Comparison of ENCODE assay signal across 1 cellular context in the genomic region with DNA sequence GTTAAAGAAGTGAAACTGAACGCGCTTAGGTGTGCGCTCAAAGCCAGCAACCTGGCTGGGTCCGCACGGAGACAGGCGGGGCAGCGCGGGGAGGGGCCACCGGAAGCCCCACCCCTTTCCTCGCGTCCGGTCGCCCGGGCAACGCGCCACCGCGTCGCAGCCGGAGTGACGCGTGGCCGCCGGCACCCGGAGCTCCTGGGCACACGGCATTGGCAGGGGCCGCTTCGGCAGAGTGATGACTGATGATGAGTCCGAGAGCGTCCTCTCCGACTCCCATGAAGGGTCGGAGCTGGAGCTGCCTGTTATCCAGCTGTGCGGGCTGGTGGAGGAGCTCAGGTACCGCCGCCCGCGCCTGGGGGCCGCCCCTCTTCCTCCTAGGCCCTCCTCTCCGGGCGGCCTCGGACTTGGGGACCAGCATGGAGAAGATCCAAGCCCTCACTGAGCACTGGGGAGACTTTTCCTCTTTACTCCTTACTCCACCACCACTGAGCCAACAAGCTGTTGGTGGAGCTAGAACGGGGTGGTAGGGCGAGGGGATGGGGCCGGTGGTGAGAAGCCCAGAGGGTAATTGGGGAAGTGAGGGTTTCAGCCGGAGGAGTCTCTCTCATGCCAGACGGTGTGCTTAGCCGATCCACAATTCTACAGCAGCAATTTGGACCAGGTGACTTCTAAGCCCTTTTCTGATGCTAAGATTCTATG.
A peak's percentile ranks its signal among the peaks of the same experiment; 100 is the strongest.
TF ChIP-seq lines count a peak whose summit lies in the region.

No MANE protein-coding gene starts in this region.

TF ChIP-seq in HepG2, 621 proteins besides CTCF, POLR2A, EP300 and RAD21 (continued from another document and continues in another):
- peak; percentile 81 for TF ChIP-seq RNF2 (conservative IDR thresholded peaks at IDR 0.05; ENCODE audit: low read depth)
- TF ChIP-seq, protein P1, sequence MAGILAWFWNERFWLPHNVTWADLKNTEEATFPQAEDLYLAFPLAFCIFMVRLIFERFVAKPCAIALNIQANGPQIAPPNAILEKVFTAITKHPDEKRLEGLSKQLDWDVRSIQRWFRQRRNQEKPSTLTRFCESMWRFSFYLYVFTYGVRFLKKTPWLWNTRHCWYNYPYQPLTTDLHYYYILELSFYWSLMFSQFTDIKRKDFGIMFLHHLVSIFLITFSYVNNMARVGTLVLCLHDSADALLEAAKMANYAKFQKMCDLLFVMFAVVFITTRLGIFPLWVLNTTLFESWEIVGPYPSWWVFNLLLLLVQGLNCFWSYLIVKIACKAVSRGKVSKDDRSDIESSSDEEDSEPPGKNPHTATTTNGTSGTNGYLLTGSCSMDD (CRISPR knock-in tag; IDR thresholded peaks at IDR 0.05) = no peak
- TF ChIP-seq, protein P2, sequence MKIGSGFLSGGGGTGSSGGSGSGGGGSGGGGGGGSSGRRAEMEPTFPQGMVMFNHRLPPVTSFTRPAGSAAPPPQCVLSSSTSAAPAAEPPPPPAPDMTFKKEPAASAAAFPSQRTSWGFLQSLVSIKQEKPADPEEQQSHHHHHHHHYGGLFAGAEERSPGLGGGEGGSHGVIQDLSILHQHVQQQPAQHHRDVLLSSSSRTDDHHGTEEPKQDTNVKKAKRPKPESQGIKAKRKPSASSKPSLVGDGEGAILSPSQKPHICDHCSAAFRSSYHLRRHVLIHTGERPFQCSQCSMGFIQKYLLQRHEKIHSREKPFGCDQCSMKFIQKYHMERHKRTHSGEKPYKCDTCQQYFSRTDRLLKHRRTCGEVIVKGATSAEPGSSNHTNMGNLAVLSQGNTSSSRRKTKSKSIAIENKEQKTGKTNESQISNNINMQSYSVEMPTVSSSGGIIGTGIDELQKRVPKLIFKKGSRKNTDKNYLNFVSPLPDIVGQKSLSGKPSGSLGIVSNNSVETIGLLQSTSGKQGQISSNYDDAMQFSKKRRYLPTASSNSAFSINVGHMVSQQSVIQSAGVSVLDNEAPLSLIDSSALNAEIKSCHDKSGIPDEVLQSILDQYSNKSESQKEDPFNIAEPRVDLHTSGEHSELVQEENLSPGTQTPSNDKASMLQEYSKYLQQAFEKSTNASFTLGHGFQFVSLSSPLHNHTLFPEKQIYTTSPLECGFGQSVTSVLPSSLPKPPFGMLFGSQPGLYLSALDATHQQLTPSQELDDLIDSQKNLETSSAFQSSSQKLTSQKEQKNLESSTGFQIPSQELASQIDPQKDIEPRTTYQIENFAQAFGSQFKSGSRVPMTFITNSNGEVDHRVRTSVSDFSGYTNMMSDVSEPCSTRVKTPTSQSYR (CRISPR knock-in tag; IDR thresholded peaks at IDR 0.05; ENCODE audit: borderline replicate concordance) = no peak
- no peak for TF ChIP-seq ZNF891 (CRISPR knock-in tag; IDR thresholded peaks at IDR 0.05)
- TF ChIP-seq, protein P3, sequence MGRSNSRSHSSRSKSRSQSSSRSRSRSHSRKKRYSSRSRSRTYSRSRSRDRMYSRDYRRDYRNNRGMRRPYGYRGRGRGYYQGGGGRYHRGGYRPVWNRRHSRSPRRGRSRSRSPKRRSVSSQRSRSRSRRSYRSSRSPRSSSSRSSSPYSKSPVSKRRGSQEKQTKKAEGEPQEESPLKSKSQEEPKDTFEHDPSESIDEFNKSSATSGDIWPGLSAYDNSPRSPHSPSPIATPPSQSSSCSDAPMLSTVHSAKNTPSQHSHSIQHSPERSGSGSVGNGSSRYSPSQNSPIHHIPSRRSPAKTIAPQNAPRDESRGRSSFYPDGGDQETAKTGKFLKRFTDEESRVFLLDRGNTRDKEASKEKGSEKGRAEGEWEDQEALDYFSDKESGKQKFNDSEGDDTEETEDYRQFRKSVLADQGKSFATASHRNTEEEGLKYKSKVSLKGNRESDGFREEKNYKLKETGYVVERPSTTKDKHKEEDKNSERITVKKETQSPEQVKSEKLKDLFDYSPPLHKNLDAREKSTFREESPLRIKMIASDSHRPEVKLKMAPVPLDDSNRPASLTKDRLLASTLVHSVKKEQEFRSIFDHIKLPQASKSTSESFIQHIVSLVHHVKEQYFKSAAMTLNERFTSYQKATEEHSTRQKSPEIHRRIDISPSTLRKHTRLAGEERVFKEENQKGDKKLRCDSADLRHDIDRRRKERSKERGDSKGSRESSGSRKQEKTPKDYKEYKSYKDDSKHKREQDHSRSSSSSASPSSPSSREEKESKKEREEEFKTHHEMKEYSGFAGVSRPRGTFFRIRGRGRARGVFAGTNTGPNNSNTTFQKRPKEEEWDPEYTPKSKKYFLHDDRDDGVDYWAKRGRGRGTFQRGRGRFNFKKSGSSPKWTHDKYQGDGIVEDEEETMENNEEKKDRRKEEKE (IDR thresholded peaks at IDR 0.05) = no peak
- TF ChIP-seq BORCS8-MEF2B (CRISPR knock-in tag; IDR thresholded peaks at IDR 0.05) = peak; percentile 32; the same call in 1 of the 2 replicates
- TF ChIP-seq, protein P4, sequence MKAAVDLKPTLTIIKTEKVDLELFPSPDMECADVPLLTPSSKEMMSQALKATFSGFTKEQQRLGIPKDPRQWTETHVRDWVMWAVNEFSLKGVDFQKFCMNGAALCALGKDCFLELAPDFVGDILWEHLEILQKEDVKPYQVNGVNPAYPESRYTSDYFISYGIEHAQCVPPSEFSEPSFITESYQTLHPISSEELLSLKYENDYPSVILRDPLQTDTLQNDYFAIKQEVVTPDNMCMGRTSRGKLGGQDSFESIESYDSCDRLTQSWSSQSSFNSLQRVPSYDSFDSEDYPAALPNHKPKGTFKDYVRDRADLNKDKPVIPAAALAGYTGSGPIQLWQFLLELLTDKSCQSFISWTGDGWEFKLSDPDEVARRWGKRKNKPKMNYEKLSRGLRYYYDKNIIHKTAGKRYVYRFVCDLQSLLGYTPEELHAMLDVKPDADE (CRISPR knock-in tag; IDR thresholded peaks at IDR 0.05) = no peak
- peak; percentile 26; the same call in 1 of the 2 replicates for TF ChIP-seq RCOR2 (CRISPR knock-in tag; IDR thresholded peaks at IDR 0.05)
- TF ChIP-seq ZNF670 (CRISPR knock-in tag; IDR thresholded peaks at IDR 0.05; ENCODE audit: borderline replicate concordance) = no peak
- TF ChIP-seq ATF1 (CRISPR knock-in tag; IDR thresholded peaks at IDR 0.05) = peak; percentile 85
- no peak for TF ChIP-seq ZNF720 (CRISPR knock-in tag; IDR thresholded peaks at IDR 0.05)
- no peak for TF ChIP-seq ZNF652 (CRISPR knock-in tag; IDR thresholded peaks at IDR 0.05; ENCODE audit: borderline replicate concordance, low read depth)
- TF ChIP-seq ZNF329 (CRISPR knock-in tag; IDR thresholded peaks at IDR 0.05; ENCODE audit: low read depth) = no peak
- TF ChIP-seq, protein P5, sequence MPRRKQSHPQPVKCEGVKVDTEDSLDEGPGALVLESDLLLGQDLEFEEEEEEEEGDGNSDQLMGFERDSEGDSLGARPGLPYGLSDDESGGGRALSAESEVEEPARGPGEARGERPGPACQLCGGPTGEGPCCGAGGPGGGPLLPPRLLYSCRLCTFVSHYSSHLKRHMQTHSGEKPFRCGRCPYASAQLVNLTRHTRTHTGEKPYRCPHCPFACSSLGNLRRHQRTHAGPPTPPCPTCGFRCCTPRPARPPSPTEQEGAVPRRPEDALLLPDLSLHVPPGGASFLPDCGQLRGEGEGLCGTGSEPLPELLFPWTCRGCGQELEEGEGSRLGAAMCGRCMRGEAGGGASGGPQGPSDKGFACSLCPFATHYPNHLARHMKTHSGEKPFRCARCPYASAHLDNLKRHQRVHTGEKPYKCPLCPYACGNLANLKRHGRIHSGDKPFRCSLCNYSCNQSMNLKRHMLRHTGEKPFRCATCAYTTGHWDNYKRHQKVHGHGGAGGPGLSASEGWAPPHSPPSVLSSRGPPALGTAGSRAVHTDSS (CRISPR knock-in tag; conservative IDR thresholded peaks at IDR 0.05) = no peak
- no peak for TF ChIP-seq ZMYM3 (CRISPR knock-in tag; IDR thresholded peaks at IDR 0.05)
- peak; percentile 27; the same call in 1 of the 2 replicates for TF ChIP-seq ZNF263 (CRISPR knock-in tag; IDR thresholded peaks at IDR 0.05)
- TF ChIP-seq ZNF616 (CRISPR knock-in tag; IDR thresholded peaks at IDR 0.05; ENCODE audit: low read depth) = no peak; the same call in 1 of the 2 replicates
- TF ChIP-seq MTA3 (CRISPR knock-in tag; IDR thresholded peaks at IDR 0.05) = no peak
- 0 out of 2 replicates have a peak, but pooled peaks have one; percentile 33 for TF ChIP-seq ZNF354B (CRISPR knock-in tag; IDR thresholded peaks at IDR 0.05)
- no peak for TF ChIP-seq ZNF562 (CRISPR knock-in tag; IDR thresholded peaks at IDR 0.05; ENCODE audit: borderline replicate concordance)
- no peak for TF ChIP-seq FOSL1 (CRISPR knock-in tag; IDR thresholded peaks at IDR 0.05; ENCODE audit: borderline replicate concordance)
- TF ChIP-seq, protein P6, sequence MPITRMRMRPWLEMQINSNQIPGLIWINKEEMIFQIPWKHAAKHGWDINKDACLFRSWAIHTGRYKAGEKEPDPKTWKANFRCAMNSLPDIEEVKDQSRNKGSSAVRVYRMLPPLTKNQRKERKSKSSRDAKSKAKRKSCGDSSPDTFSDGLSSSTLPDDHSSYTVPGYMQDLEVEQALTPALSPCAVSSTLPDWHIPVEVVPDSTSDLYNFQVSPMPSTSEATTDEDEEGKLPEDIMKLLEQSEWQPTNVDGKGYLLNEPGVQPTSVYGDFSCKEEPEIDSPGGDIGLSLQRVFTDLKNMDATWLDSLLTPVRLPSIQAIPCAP (CRISPR knock-in tag; IDR thresholded peaks at IDR 0.05; ENCODE audit: low read depth) = no peak
- TF ChIP-seq SAP130 (CRISPR knock-in tag; IDR thresholded peaks at IDR 0.05; ENCODE audit: low read depth) = peak; percentile 99
- TF ChIP-seq, protein P7, sequence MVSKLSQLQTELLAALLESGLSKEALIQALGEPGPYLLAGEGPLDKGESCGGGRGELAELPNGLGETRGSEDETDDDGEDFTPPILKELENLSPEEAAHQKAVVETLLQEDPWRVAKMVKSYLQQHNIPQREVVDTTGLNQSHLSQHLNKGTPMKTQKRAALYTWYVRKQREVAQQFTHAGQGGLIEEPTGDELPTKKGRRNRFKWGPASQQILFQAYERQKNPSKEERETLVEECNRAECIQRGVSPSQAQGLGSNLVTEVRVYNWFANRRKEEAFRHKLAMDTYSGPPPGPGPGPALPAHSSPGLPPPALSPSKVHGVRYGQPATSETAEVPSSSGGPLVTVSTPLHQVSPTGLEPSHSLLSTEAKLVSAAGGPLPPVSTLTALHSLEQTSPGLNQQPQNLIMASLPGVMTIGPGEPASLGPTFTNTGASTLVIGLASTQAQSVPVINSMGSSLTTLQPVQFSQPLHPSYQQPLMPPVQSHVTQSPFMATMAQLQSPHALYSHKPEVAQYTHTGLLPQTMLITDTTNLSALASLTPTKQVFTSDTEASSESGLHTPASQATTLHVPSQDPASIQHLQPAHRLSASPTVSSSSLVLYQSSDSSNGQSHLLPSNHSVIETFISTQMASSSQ (IDR thresholded peaks at IDR 0.05; ENCODE audit: low read depth) = no peak
- TF ChIP-seq, protein P7 (CRISPR knock-in tag; IDR thresholded peaks at IDR 0.05; ENCODE audit: borderline replicate concordance) = no peak
- TF ChIP-seq, protein P8, sequence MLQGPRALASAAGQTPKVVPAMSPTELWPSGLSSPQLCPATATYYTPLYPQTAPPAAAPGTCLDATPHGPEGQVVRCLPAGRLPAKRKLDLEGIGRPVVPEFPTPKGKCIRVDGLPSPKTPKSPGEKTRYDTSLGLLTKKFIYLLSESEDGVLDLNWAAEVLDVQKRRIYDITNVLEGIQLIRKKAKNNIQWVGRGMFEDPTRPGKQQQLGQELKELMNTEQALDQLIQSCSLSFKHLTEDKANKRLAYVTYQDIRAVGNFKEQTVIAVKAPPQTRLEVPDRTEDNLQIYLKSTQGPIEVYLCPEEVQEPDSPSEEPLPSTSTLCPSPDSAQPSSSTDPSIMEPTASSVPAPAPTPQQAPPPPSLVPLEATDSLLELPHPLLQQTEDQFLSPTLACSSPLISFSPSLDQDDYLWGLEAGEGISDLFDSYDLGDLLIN (CRISPR knock-in tag; IDR thresholded peaks at IDR 0.05; ENCODE audit: borderline replicate concordance) = no peak
- no peak for TF ChIP-seq MAF1 (CRISPR knock-in tag; IDR thresholded peaks at IDR 0.05; ENCODE audit: borderline replicate concordance)
- no peak for TF ChIP-seq NR1H2 (CRISPR knock-in tag; IDR thresholded peaks at IDR 0.05; ENCODE audit: borderline replicate concordance, low read depth)
- TF ChIP-seq CHD4 (IDR thresholded peaks at IDR 0.05; ENCODE audit: borderline replicate concordance, low read length) = no peak
- TF ChIP-seq PRPF4 (IDR thresholded peaks at IDR 0.05; ENCODE audit: low read depth, low read length, poor library complexity, severe bottlenecking) = no peak
- TF ChIP-seq RAD51 (IDR thresholded peaks at IDR 0.05; ENCODE audit: borderline replicate concordance) = no peak
- no peak for TF ChIP-seq JUN (CRISPR knock-in tag; IDR thresholded peaks at IDR 0.05)
- peak; percentile 72; the same call in 1 of the 2 replicates for TF ChIP-seq ETV5 (CRISPR knock-in tag; IDR thresholded peaks at IDR 0.05; ENCODE audit: borderline replicate concordance)
